Comparison of ENCODE assay signal across 1 cellular context in the genomic region with DNA sequence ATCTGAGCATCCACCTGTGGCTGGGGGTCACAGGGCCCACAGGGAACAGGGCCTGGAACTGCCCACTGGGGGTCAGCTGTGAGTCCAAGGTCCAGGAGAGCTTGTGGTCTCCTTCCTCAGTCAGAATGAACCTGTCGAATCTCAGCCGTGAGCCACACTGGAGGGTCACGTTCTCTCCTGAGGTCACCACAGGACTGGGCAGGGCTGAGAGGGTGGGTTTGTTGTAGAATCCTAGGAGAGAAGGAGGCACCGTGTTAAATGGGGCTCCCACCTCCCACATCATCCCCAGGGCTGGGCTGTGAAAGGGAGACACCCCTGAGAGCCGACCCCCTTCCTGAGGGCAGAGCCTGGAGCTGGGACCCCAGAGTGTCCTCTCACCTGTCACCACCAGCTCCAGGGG.
TF ChIP-seq lines count a peak whose summit lies in the region.

No MANE protein-coding gene starts in this region.

TF ChIP-seq in GM23338, 12 proteins besides CTCF, POLR2A, EP300 and RAD21:
- TF ChIP-seq, protein P1, sequence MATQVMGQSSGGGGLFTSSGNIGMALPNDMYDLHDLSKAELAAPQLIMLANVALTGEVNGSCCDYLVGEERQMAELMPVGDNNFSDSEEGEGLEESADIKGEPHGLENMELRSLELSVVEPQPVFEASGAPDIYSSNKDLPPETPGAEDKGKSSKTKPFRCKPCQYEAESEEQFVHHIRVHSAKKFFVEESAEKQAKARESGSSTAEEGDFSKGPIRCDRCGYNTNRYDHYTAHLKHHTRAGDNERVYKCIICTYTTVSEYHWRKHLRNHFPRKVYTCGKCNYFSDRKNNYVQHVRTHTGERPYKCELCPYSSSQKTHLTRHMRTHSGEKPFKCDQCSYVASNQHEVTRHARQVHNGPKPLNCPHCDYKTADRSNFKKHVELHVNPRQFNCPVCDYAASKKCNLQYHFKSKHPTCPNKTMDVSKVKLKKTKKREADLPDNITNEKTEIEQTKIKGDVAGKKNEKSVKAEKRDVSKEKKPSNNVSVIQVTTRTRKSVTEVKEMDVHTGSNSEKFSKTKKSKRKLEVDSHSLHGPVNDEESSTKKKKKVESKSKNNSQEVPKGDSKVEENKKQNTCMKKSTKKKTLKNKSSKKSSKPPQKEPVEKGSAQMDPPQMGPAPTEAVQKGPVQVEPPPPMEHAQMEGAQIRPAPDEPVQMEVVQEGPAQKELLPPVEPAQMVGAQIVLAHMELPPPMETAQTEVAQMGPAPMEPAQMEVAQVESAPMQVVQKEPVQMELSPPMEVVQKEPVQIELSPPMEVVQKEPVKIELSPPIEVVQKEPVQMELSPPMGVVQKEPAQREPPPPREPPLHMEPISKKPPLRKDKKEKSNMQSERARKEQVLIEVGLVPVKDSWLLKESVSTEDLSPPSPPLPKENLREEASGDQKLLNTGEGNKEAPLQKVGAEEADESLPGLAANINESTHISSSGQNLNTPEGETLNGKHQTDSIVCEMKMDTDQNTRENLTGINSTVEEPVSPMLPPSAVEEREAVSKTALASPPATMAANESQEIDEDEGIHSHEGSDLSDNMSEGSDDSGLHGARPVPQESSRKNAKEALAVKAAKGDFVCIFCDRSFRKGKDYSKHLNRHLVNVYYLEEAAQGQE (IDR thresholded peaks at IDR 0.05; ENCODE audit: unreplicated experiment): no peak
- TF ChIP-seq EZH2 (IDR thresholded peaks at IDR 0.05; ENCODE audit: low read depth, unreplicated experiment): no peak
- no peak for TF ChIP-seq POLR2AphosphoS5 (IDR thresholded peaks at IDR 0.05; ENCODE audit: low read depth)
- TF ChIP-seq STAT1 (IDR thresholded peaks at IDR 0.05; ENCODE audit: unreplicated experiment): no peak
- TF ChIP-seq NANOG (IDR thresholded peaks at IDR 0.05; ENCODE audit: borderline replicate concordance): no peak
- no peak for TF ChIP-seq ZNF331 (CRISPR knock-in tag; IDR thresholded peaks at IDR 0.05; ENCODE audit: low read depth)
- TF ChIP-seq, protein P2, sequence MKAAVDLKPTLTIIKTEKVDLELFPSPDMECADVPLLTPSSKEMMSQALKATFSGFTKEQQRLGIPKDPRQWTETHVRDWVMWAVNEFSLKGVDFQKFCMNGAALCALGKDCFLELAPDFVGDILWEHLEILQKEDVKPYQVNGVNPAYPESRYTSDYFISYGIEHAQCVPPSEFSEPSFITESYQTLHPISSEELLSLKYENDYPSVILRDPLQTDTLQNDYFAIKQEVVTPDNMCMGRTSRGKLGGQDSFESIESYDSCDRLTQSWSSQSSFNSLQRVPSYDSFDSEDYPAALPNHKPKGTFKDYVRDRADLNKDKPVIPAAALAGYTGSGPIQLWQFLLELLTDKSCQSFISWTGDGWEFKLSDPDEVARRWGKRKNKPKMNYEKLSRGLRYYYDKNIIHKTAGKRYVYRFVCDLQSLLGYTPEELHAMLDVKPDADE (IDR thresholded peaks at IDR 0.05): no peak
